1 cellular context compared by ENCODE assay signal in genomic region chr1:162416215-162416614, GRCh38.
TF ChIP-seq lines count a peak whose summit lies in the region.

No MANE protein-coding gene starts in this region.

TF ChIP-seq in K562, 482 proteins besides CTCF, POLR2A, EP300 and RAD21 (continued from another document):
- TF ChIP-seq ZNF512 (tag; IDR thresholded peaks at IDR 0.05) = peak; percentile 98
- 0 out of 2 replicates have a peak, but pooled peaks have one; percentile 31 for TF ChIP-seq MTA1 (IDR thresholded peaks at IDR 0.05; ENCODE audit: borderline replicate concordance)
- TF ChIP-seq GATAD2A (IDR thresholded peaks at IDR 0.05) = 0 out of 2 replicates have a peak, but pooled peaks have one; percentile 23
- peak; percentile 48; the same call in 1 of the 2 replicates for TF ChIP-seq ZBTB2 (IDR thresholded peaks at IDR 0.05)
- TF ChIP-seq POLR2AphosphoS2 (IDR thresholded peaks at IDR 0.05; ENCODE audit: low read length) = no peak
- TF ChIP-seq RBM39 (optimal IDR thresholded peaks at IDR 0.05; ENCODE audit: low read depth, low read length) = peak; percentile 60
- TF ChIP-seq TFAP4 (CRISPR knock-in tag; IDR thresholded peaks at IDR 0.05; ENCODE audit: borderline replicate concordance) = no peak
- no peak for TF ChIP-seq PHF8 (IDR thresholded peaks at IDR 0.05; ENCODE audit: borderline replicate concordance, low read length)
